In genomic region chr17:45112559-45113423, GRCh38 we compare ENCODE assay signal across 22 cellular contexts. TPM values are rescaled to one million over a fixed set of nuclear protein-coding genes. Genes with fewer than 3 reads are reported as not detected.
DNase-seq lines count a peak whose midpoint lies in the region; ATAC-seq, FAIRE-seq and TF ChIP-seq lines count a peak whose summit lies in the region.
"Had no signal": no experiment of that assay in that cellular context is flagged by ENCODE, and none has a peak within 500 bp of the region (broad histone marks: within the 10 kb centered on the region; RNA-seq: fewer than 3 reads in every experiment).

No MANE protein-coding gene starts in this region.

- no peak for FAIRE-seq in HepG2 (lab: Jason Lieb, UNC)

- TF ChIP-seq CTCF in HepG2 (CRISPR knock-in tag; IDR thresholded peaks at IDR 0.05) (no peak), thoracic aorta (IDR thresholded peaks at IDR 0.05) (no peak), A673 (conservative IDR thresholded peaks at IDR 0.05; ENCODE audit: low read depth, low read length) (no peak)

- no peak for TF ChIP-seq RAD21 in HepG2 (CRISPR knock-in tag; IDR thresholded peaks at IDR 0.05)

- no peak for ATAC-seq in HepG2
- no peak for ATAC-seq in thoracic aorta (ENCODE audit: insufficient number of reproducible peaks, low FRiP score, low read depth)
- ATAC-seq in HG03520 (IDR thresholded peaks at IDR 0.05; ENCODE audit: unreplicated experiment) = no peak
- ATAC-seq: activated CD8-positive, alpha-beta memory T cell treated with anti-CD3 and anti-CD28 coated beads, Interleukin-2, amount 10 ng/mL, durations not matched to agents 7 days and 5 days; activated T-helper 17 cell treated with anti-CD3 and anti-CD28 coated beads, Interleukin-2, amount 50 U/mL, for 72 hours; lower lobe of right lung had no signal

- intact Hi-C loops in HepG2 (cut with micrococcal nuclease; ENCODE audit: unreplicated experiment) = no loop called here
- intact Hi-C loops in A673 (cut with micrococcal nuclease; ENCODE audit: unreplicated experiment) = no loop called here

- TF ChIP-seq EP300 in HepG2 (IDR thresholded peaks at IDR 0.05; ENCODE audit: low read depth in 2 of 2, low read length in 2 of 2) (no peak), HepG2 (CRISPR knock-in tag; IDR thresholded peaks at IDR 0.05; ENCODE audit: borderline replicate concordance) (no peak)

- H3K27ac ChIP-seq in angular gyrus (ENCODE audit: low read depth, low read length) (peak overlapping the region; percentile 56), HepG2 (ENCODE audit: extremely low read length, insufficient read depth, low read length) (no peak overlapping the region), thoracic aorta (peak overlapping the region; percentile 62 to 82), A673 (ENCODE audit: low read depth, low read length, poor library complexity, severe bottlenecking) (no peak overlapping the region)
- H3K27ac ChIP-seq: lower lobe of right lung had no signal

- WGBS in HepG2 (ENCODE audit: low lambda C conversion rate) = 92% methylated on average over 21 of the region's 23 CpGs

- no peak overlapping the region for H3K9ac ChIP-seq in HepG2 (ENCODE audit: insufficient read depth, low read depth, low read length)

- H3K79me2 ChIP-seq in HepG2 (ENCODE audit: insufficient read depth, low read length) = no peaks in the 10 kb centered on the region

- CTCF ChIA-PET in HepG2 (lab: Yijun Ruan, JAX; ENCODE audit: low intra/inter-chr PET ratio, low total read pairs) (interaction anchor here (1.4 kb wide), 1 partner anchor 23 kb away, joined by 3 read pairs; the partner anchor contains the start of gene ACBD4), A673 (lab: Charles Lee) (no interaction called here)

- peaks cover 56% of the 10 kb centered on the region for H3K4me1 ChIP-seq in HepG2 (ENCODE audit: insufficient read depth, low read length)
- peaks cover 23 to 51% of the 10 kb centered on the region in 2 donors for H3K4me1 ChIP-seq in thoracic aorta (ENCODE audit: control insufficient read depth in 1 of 2, low read depth in 2 of 2)
- no peaks in the 10 kb centered on the region for H3K4me1 ChIP-seq in A673 (ENCODE audit: insufficient read depth, low read length, poor library complexity, severe bottlenecking)
- H3K4me1 ChIP-seq: HAP-1, lower lobe of right lung had no signal

- H4K20me1 ChIP-seq in HepG2 (ENCODE audit: insufficient read depth, low read length) = no peaks in the 10 kb centered on the region

- no peak for TF ChIP-seq POLR2A in HepG2 (IDR thresholded peaks at IDR 0.05; ENCODE audit: insufficient read depth in 1 of 2, low read depth in 2 of 2, low read length in 2 of 2)

- no peaks in the 10 kb centered on the region for H3K9me3 ChIP-seq in HepG2 (ENCODE audit: low read length)
- H3K9me3 ChIP-seq in thoracic aorta = no peaks in the 10 kb centered on the region
- no peaks in the 10 kb centered on the region for H3K9me3 ChIP-seq in A673 (ENCODE audit: low read depth, low read length, poor library complexity, severe bottlenecking)
- H3K9me3 ChIP-seq: breast epithelium, HAP-1, lower lobe of right lung, ovary had no signal

- H3K36me3 ChIP-seq in HepG2 (replicated peaks in 1 of 2; ENCODE audit: control insufficient read depth in 1 of 2, insufficient read depth in 2 of 2, low read length in 2 of 2) (peaks cover 2 to 6% of the 10 kb centered on the region in 2 experiments; a peak in 3 of 5 replicates), thoracic aorta (peaks cover 63% of the 10 kb centered on the region), A673 (ENCODE audit: insufficient read depth, low read length, poor library complexity, severe bottlenecking) (no peaks in the 10 kb centered on the region)
- H3K36me3 ChIP-seq: breast epithelium, ovary had no signal

- H3K4me3 ChIP-seq in HepG2 (replicated peaks in 1 of 3; ENCODE audit: insufficient read depth in 1 of 3, low read depth in 2 of 3, low read length in 3 of 3) = no peak overlapping the region
- no peak overlapping the region for H3K4me3 ChIP-seq in thoracic aorta
- H3K4me3 ChIP-seq in A673 (ENCODE audit: low read depth, low read length, poor library complexity, severe bottlenecking) = no peak overlapping the region
- H3K4me3 ChIP-seq: breast epithelium, HAP-1, lower lobe of right lung, ovary, skin epidermis had no signal

- in situ Hi-C loops in HepG2 (cut with HindIII; ENCODE audit: extremely low pct_ligation_motif_present, low pct_unique_long_range_greater_than_20kb) = no loop called here

- no TSS peak for BruUV-seq in HepG2 (replicated peaks; lab: Mats Ljungman, UMichigan)
- BruUV-seq in A673 (replicated peaks; lab: Mats Ljungman, UMichigan) = no TSS peak

- POLR2A ChIA-PET in HepG2 (lab: Yijun Ruan, JAX) = interaction anchor here (1.0 to 1.5 kb wide), 2 partner anchors 10 to 25 kb away, joined by 3 read pairs; no protein-coding TSS in a partner anchor
- POLR2A ChIA-PET in A673 (lab: Charles Lee; ENCODE audit: low non-redundant PET) = no interaction called here

- DNase-seq in HepG2 (ENCODE audit: low spot score) (no peak), thoracic aorta (ENCODE audit: low spot score) (no peak), pons (ENCODE audit: low spot score) (no peak), A673 (ENCODE audit: low spot score) (no peak)
- DNase-seq: activated CD4-positive, alpha-beta T cell treated with anti-CD3 and anti-CD28 coated beads for 4 hours; activated CD8-positive, alpha-beta memory T cell treated with anti-CD3 and anti-CD28 coated beads, Interleukin-2, amount 10 ng/mL, durations not matched to agents 7 days and 5 days; activated naive CD8-positive, alpha-beta T cell treated with anti-CD3 and anti-CD28 coated beads, Interleukin-2, amount 10 ng/mL, durations not matched to agents 7 days and 5 days; Calu3; glutamatergic neuron; lower lobe of right lung; NCI-H1694 treated with DMSO at 0.1 percent for 48 hours; NCI-H345; NK-92 treated with Interleukin-12 subunit alpha and Interleukin-12 subunit beta, amount 100 ng/mL, for 24 hours; stimulated activated CD4-positive, alpha-beta T cell treated with anti-CD3 and anti-CD28 coated beads, Interleukin-2, amount 100 ng/mL, for 48 hours had no signal

- H3K27me3 ChIP-seq in HepG2 (ENCODE audit: control insufficient read depth in 1 of 2, insufficient read depth in 2 of 2, low read length in 2 of 2) (no peaks in the 10 kb centered on the region), thoracic aorta (replicated peaks; ENCODE audit: insufficient read depth) (no peaks in the 10 kb centered on the region), A673 (replicated peaks; ENCODE audit: insufficient read depth, low read depth, low read length, poor library complexity) (no peaks in the 10 kb centered on the region)
- H3K27me3 ChIP-seq: breast epithelium, ovary had no signal

- H2AFZ ChIP-seq in HepG2 (ENCODE audit: low read length) = no peak overlapping the region

- no peak overlapping the region for H3K4me2 ChIP-seq in HepG2 (ENCODE audit: low read depth, low read length)

RNA-seq across cellular contexts. Expression of gene PLCD3, which starts 19.5 kb away (rescaled TPM):
- total RNA-seq in HepG2 (2016; rRNA removed; fragmentation: Illumina TruSeq; extraction: Trizol) = 5.5 and 11.3 TPM in 2 replicates
- total RNA-seq in HepG2 (2016; cell fraction: cytosol; rRNA removed; fragmentation: Illumina TruSeq; extraction: Trizol; ENCODE audit: low read depth) = 5.6 and 8.7 TPM in 2 replicates
- 6.2 and 9.4 TPM in 2 replicates for total RNA-seq in HepG2 (2016; cell fraction: insoluble cytoplasmic fraction; rRNA removed; fragmentation: Illumina TruSeq; extraction: Trizol)
- 23.5 and 28.9 TPM in 2 replicates for total RNA-seq in HepG2 (2016; cell fraction: membrane; rRNA removed; fragmentation: Illumina TruSeq; extraction: Trizol)
- 4.2 and 4.3 TPM in 2 replicates for total RNA-seq in HepG2 (2016; cell fraction: nucleus; rRNA removed; fragmentation: Illumina TruSeq; extraction: Trizol)
- 39.1 and 46.1 TPM in 2 replicates for polyA plus RNA-seq in HepG2 (2011; rRNA removed)
- polyA plus RNA-seq in HepG2 (2011; cell fraction: cytosol; rRNA removed) = 28.6 and 40.9 TPM in 2 replicates
- 37.4 and 43.6 TPM in 2 replicates for polyA plus RNA-seq in HepG2 (2011; cell fraction: nucleus; rRNA removed)
- polyA plus RNA-seq in HepG2 (2012) = 8.5 and 22.4 TPM in 2 replicates
- 17.4 and 19.5 TPM in 2 replicates for polyA plus RNA-seq in HepG2 (2016; cell fraction: cytosol; fragmentation: Illumina TruSeq; extraction: Trizol; ENCODE audit: low read depth)
- polyA plus RNA-seq in HepG2 (2016; cell fraction: insoluble cytoplasmic fraction; fragmentation: Illumina TruSeq; extraction: Trizol; ENCODE audit: low read depth) = 14.0 and 24.9 TPM in 2 replicates
- polyA plus RNA-seq in HepG2 (2016; cell fraction: membrane; fragmentation: Illumina TruSeq; extraction: Trizol; ENCODE audit: low read depth) = 30.5 and 46.5 TPM in 2 replicates
- polyA plus RNA-seq in HepG2 (2016; cell fraction: nucleus; fragmentation: Illumina TruSeq; extraction: Trizol; ENCODE audit: insufficient read depth, low read depth) = 24.9 and 28.4 TPM in 2 replicates
- 68.8 and 256 TPM in 2 replicates for polyA minus RNA-seq in HepG2 (2011; rRNA and poly(A)+ RNA removed; ENCODE audit: low replicate concordance)
- 26.0 and 39.9 TPM in 2 replicates for polyA minus RNA-seq in HepG2 (2011; cell fraction: cytosol; rRNA and poly(A)+ RNA removed)
- polyA minus RNA-seq in HepG2 (2011; cell fraction: nucleus; rRNA and poly(A)+ RNA removed) = 13.4 and 15.7 TPM in 2 replicates
- 100 to 1,000 TPM in 1 of 2 donors, 10 to 100 TPM in 1; 79.3 to 116 TPM for total RNA-seq in thoracic aorta
- total RNA-seq in A673 (2021) = 12.0 and 18.5 TPM in 2 replicates
- polyA plus RNA-seq: IgD-negative memory B cell had no signal

RNA-seq across cellular contexts. Expression of gene ACBD4, which starts 22.7 kb away (rescaled TPM):
- 8.8 and 16.1 TPM in 2 replicates for total RNA-seq in HepG2 (2016; rRNA removed; fragmentation: Illumina TruSeq; extraction: Trizol)
- total RNA-seq in HepG2 (2016; cell fraction: cytosol; rRNA removed; fragmentation: Illumina TruSeq; extraction: Trizol; ENCODE audit: low read depth) = 8.0 and 13.0 TPM in 2 replicates
- 9.5 and 14.6 TPM in 2 replicates for total RNA-seq in HepG2 (2016; cell fraction: insoluble cytoplasmic fraction; rRNA removed; fragmentation: Illumina TruSeq; extraction: Trizol)
- 12.4 and 18.3 TPM in 2 replicates for total RNA-seq in HepG2 (2016; cell fraction: membrane; rRNA removed; fragmentation: Illumina TruSeq; extraction: Trizol)
- total RNA-seq in HepG2 (2016; cell fraction: nucleus; rRNA removed; fragmentation: Illumina TruSeq; extraction: Trizol) = 15.2 and 17.1 TPM in 2 replicates
- 26.9 and 34.1 TPM in 2 replicates for polyA plus RNA-seq in HepG2 (2011; rRNA removed)
- polyA plus RNA-seq in HepG2 (2011; cell fraction: cytosol; rRNA removed) = 12.2 and 17.4 TPM in 2 replicates
- 71.5 and 77.5 TPM in 2 replicates for polyA plus RNA-seq in HepG2 (2011; cell fraction: nucleus; rRNA removed)
- 16.9 and 20.5 TPM in 2 replicates for polyA plus RNA-seq in HepG2 (2012)
- 9.2 and 14.3 TPM in 2 replicates for polyA plus RNA-seq in HepG2 (2016; cell fraction: cytosol; fragmentation: Illumina TruSeq; extraction: Trizol; ENCODE audit: low read depth)
- polyA plus RNA-seq in HepG2 (2016; cell fraction: insoluble cytoplasmic fraction; fragmentation: Illumina TruSeq; extraction: Trizol; ENCODE audit: low read depth) = 9.9 and 13.7 TPM in 2 replicates
- polyA plus RNA-seq in HepG2 (2016; cell fraction: membrane; fragmentation: Illumina TruSeq; extraction: Trizol; ENCODE audit: low read depth) = 10.5 and 15.2 TPM in 2 replicates
- 36.2 and 39.6 TPM in 2 replicates for polyA plus RNA-seq in HepG2 (2016; cell fraction: nucleus; fragmentation: Illumina TruSeq; extraction: Trizol; ENCODE audit: insufficient read depth, low read depth)
- polyA minus RNA-seq in HepG2 (2011; rRNA and poly(A)+ RNA removed; ENCODE audit: low replicate concordance) = 6.9 and 21.9 TPM in 2 replicates
- 8.3 and 8.4 TPM in 2 replicates for polyA minus RNA-seq in HepG2 (2011; cell fraction: cytosol; rRNA and poly(A)+ RNA removed)
- polyA minus RNA-seq in HepG2 (2011; cell fraction: nucleus; rRNA and poly(A)+ RNA removed) = 26.9 and 36.2 TPM in 2 replicates
- 10 to 100 TPM; 21.5 to 27.9 TPM for total RNA-seq in thoracic aorta
- total RNA-seq in A673 (2021) = 1.4 and 4.2 TPM in 2 replicates

RNA-seq across cellular contexts. Expression of gene HEXIM1, which starts 35.5 kb away (rescaled TPM):
- total RNA-seq in HepG2 (2016; rRNA removed; fragmentation: Illumina TruSeq; extraction: Trizol) (10.5 and 14.8 TPM in 2 replicates), thoracic aorta (10 to 100 TPM; 34.9 to 89.1 TPM), A673 (2021) (21.2 and 22.1 TPM in 2 replicates)
- 2.7 and 3.3 TPM in 2 replicates for total RNA-seq in HepG2 (2016; cell fraction: cytosol; rRNA removed; fragmentation: Illumina TruSeq; extraction: Trizol; ENCODE audit: low read depth)
- 11.7 and 13.0 TPM in 2 replicates for total RNA-seq in HepG2 (2016; cell fraction: insoluble cytoplasmic fraction; rRNA removed; fragmentation: Illumina TruSeq; extraction: Trizol)
- total RNA-seq in HepG2 (2016; cell fraction: membrane; rRNA removed; fragmentation: Illumina TruSeq; extraction: Trizol) = 8.9 and 9.5 TPM in 2 replicates
- 13.8 and 14.0 TPM in 2 replicates for total RNA-seq in HepG2 (2016; cell fraction: nucleus; rRNA removed; fragmentation: Illumina TruSeq; extraction: Trizol)
- polyA plus RNA-seq in HepG2 (2011; rRNA removed) = 16.3 and 16.6 TPM in 2 replicates
- 13.7 and 14.0 TPM in 2 replicates for polyA plus RNA-seq in HepG2 (2011; cell fraction: cytosol; rRNA removed)
- polyA plus RNA-seq in HepG2 (2011; cell fraction: nucleus; rRNA removed) = 34.1 and 37.3 TPM in 2 replicates
- polyA plus RNA-seq in HepG2 (2012) = 17.5 and 20.8 TPM in 2 replicates
- 2.7 and 3.3 TPM in 2 replicates for polyA plus RNA-seq in HepG2 (2016; cell fraction: cytosol; fragmentation: Illumina TruSeq; extraction: Trizol; ENCODE audit: low read depth)
- 36.1 and 41.5 TPM in 2 replicates for polyA plus RNA-seq in HepG2 (2016; cell fraction: insoluble cytoplasmic fraction; fragmentation: Illumina TruSeq; extraction: Trizol; ENCODE audit: low read depth)
- 10.3 and 12.9 TPM in 2 replicates for polyA plus RNA-seq in HepG2 (2016; cell fraction: membrane; fragmentation: Illumina TruSeq; extraction: Trizol; ENCODE audit: low read depth)
- polyA plus RNA-seq in HepG2 (2016; cell fraction: nucleus; fragmentation: Illumina TruSeq; extraction: Trizol; ENCODE audit: insufficient read depth, low read depth) = 51.0 and 51.8 TPM in 2 replicates
- 8.8 and 11.0 TPM in 2 replicates for polyA minus RNA-seq in HepG2 (2011; rRNA and poly(A)+ RNA removed; ENCODE audit: low replicate concordance)
- polyA minus RNA-seq in HepG2 (2011; cell fraction: cytosol; rRNA and poly(A)+ RNA removed) = 10.7 and 11.5 TPM in 2 replicates
- 17.1 and 27.5 TPM in 2 replicates for polyA minus RNA-seq in HepG2 (2011; cell fraction: nucleus; rRNA and poly(A)+ RNA removed)

RNA-seq across cellular contexts. Expression of gene HEXIM2, which starts 48.9 kb away (rescaled TPM):
- 27.1 and 30.8 TPM in 2 replicates for total RNA-seq in HepG2 (2016; rRNA removed; fragmentation: Illumina TruSeq; extraction: Trizol)
- 22.3 and 23.3 TPM in 2 replicates for total RNA-seq in HepG2 (2016; cell fraction: cytosol; rRNA removed; fragmentation: Illumina TruSeq; extraction: Trizol; ENCODE audit: low read depth)
- total RNA-seq in HepG2 (2016; cell fraction: insoluble cytoplasmic fraction; rRNA removed; fragmentation: Illumina TruSeq; extraction: Trizol) = 26.7 and 27.9 TPM in 2 replicates
- total RNA-seq in HepG2 (2016; cell fraction: membrane; rRNA removed; fragmentation: Illumina TruSeq; extraction: Trizol) = 25.8 and 28.7 TPM in 2 replicates
- 13.7 and 16.4 TPM in 2 replicates for total RNA-seq in HepG2 (2016; cell fraction: nucleus; rRNA removed; fragmentation: Illumina TruSeq; extraction: Trizol)
- polyA plus RNA-seq in HepG2 (2011; rRNA removed) = 31.8 and 32.4 TPM in 2 replicates
- 32.2 and 44.9 TPM in 2 replicates for polyA plus RNA-seq in HepG2 (2011; cell fraction: cytosol; rRNA removed)
- polyA plus RNA-seq in HepG2 (2011; cell fraction: nucleus; rRNA removed) = 22.5 and 27.3 TPM in 2 replicates
- 22.2 and 24.9 TPM in 2 replicates for polyA plus RNA-seq in HepG2 (2012)
- polyA plus RNA-seq in HepG2 (2016; cell fraction: cytosol; fragmentation: Illumina TruSeq; extraction: Trizol; ENCODE audit: low read depth) = 14.6 and 18.5 TPM in 2 replicates
- polyA plus RNA-seq in HepG2 (2016; cell fraction: insoluble cytoplasmic fraction; fragmentation: Illumina TruSeq; extraction: Trizol; ENCODE audit: low read depth) = 35.4 and 36.8 TPM in 2 replicates
- polyA plus RNA-seq in HepG2 (2016; cell fraction: membrane; fragmentation: Illumina TruSeq; extraction: Trizol; ENCODE audit: low read depth) = 19.7 and 26.6 TPM in 2 replicates
- 36.3 and 37.9 TPM in 2 replicates for polyA plus RNA-seq in HepG2 (2016; cell fraction: nucleus; fragmentation: Illumina TruSeq; extraction: Trizol; ENCODE audit: insufficient read depth, low read depth)
- 9.1 and 26.8 TPM in 2 replicates for polyA minus RNA-seq in HepG2 (2011; rRNA and poly(A)+ RNA removed; ENCODE audit: low replicate concordance)
- polyA minus RNA-seq in HepG2 (2011; cell fraction: cytosol; rRNA and poly(A)+ RNA removed) = 17.8 and 20.5 TPM in 2 replicates
- polyA minus RNA-seq in HepG2 (2011; cell fraction: nucleus; rRNA and poly(A)+ RNA removed) = 12.4 and 13.2 TPM in 2 replicates
- total RNA-seq in thoracic aorta = 1 to 10 TPM in 1 of 2 donors, not detected in 1; 1.5 TPM
- 4.6 and 4.8 TPM in 2 replicates for total RNA-seq in A673 (2021)

RNA-seq across cellular contexts. Expression of gene NMT1, which starts 51.7 kb away (rescaled TPM):
- total RNA-seq in HepG2 (2016; rRNA removed; fragmentation: Illumina TruSeq; extraction: Trizol) (142 and 194 TPM in 2 replicates), thoracic aorta (10 to 100 TPM; 53.1 to 64.8 TPM), A673 (2021) (108 and 118 TPM in 2 replicates)
- total RNA-seq in HepG2 (2016; cell fraction: cytosol; rRNA removed; fragmentation: Illumina TruSeq; extraction: Trizol; ENCODE audit: low read depth) = 26.5 and 28.3 TPM in 2 replicates
- 140 and 195 TPM in 2 replicates for total RNA-seq in HepG2 (2016; cell fraction: insoluble cytoplasmic fraction; rRNA removed; fragmentation: Illumina TruSeq; extraction: Trizol)
- 38.6 and 40.6 TPM in 2 replicates for total RNA-seq in HepG2 (2016; cell fraction: membrane; rRNA removed; fragmentation: Illumina TruSeq; extraction: Trizol)
- 107 and 123 TPM in 2 replicates for total RNA-seq in HepG2 (2016; cell fraction: nucleus; rRNA removed; fragmentation: Illumina TruSeq; extraction: Trizol)
- polyA plus RNA-seq in HepG2 (2011; rRNA removed) = 71.9 and 75.7 TPM in 2 replicates
- polyA plus RNA-seq in HepG2 (2011; cell fraction: cytosol; rRNA removed) = 38.6 and 40.9 TPM in 2 replicates
- 44.4 and 51.3 TPM in 2 replicates for polyA plus RNA-seq in HepG2 (2011; cell fraction: nucleus; rRNA removed)
- 109 and 117 TPM in 2 replicates for polyA plus RNA-seq in HepG2 (2012)
- 13.3 and 16.4 TPM in 2 replicates for polyA plus RNA-seq in HepG2 (2016; cell fraction: cytosol; fragmentation: Illumina TruSeq; extraction: Trizol; ENCODE audit: low read depth)
- 189 and 216 TPM in 2 replicates for polyA plus RNA-seq in HepG2 (2016; cell fraction: insoluble cytoplasmic fraction; fragmentation: Illumina TruSeq; extraction: Trizol; ENCODE audit: low read depth)
- polyA plus RNA-seq in HepG2 (2016; cell fraction: membrane; fragmentation: Illumina TruSeq; extraction: Trizol; ENCODE audit: low read depth) = 22.9 and 24.5 TPM in 2 replicates
- 111 and 125 TPM in 2 replicates for polyA plus RNA-seq in HepG2 (2016; cell fraction: nucleus; fragmentation: Illumina TruSeq; extraction: Trizol; ENCODE audit: insufficient read depth, low read depth)
- 63.5 and 95.4 TPM in 2 replicates for polyA minus RNA-seq in HepG2 (2011; rRNA and poly(A)+ RNA removed; ENCODE audit: low replicate concordance)
- 254 and 276 TPM in 2 replicates for polyA minus RNA-seq in HepG2 (2011; cell fraction: cytosol; rRNA and poly(A)+ RNA removed)
- 44.7 and 70.7 TPM in 2 replicates for polyA minus RNA-seq in HepG2 (2011; cell fraction: nucleus; rRNA and poly(A)+ RNA removed)

Comparison
In these comparisons a context has a peak if more than half of its experiments do, and no peak if none do; other contexts are left out.
1. H3K27ac ChIP-seq: peak in angular gyrus (single experiment) and thoracic aorta (2 of 2); none in HepG2 (single experiment) and A673 (single experiment).